ENCODE assay signal across 21 cellular contexts in genomic region chr11:2755071-2755470, GRCh38. TPM values are rescaled to one million over a fixed set of nuclear protein-coding genes. Genes with fewer than 3 reads are reported as not detected.
DNase-seq lines count a peak whose midpoint lies in the region; ATAC-seq, FAIRE-seq and TF ChIP-seq lines count a peak whose summit lies in the region.
"Had no signal": no experiment of that assay in that cellular context is flagged by ENCODE, and none has a peak within 500 bp of the region (broad histone marks: within the 10 kb centered on the region; RNA-seq: fewer than 3 reads in every experiment).

No MANE protein-coding gene starts in this region.

- WGBS in HepG2 (ENCODE audit: low lambda C conversion rate): 20% methylated on average over 8 of the region's 8 CpGs
- 72% methylated on average over 7 of the region's 8 CpGs for WGBS in right lobe of liver (ENCODE audit: insufficient coverage, low coverage, low lambda C conversion rate, missing lambda C conversion rate)

- ATAC-seq in HepG2 (no peak), right lobe of liver (no peak), lower lobe of right lung (no peak)
- ATAC-seq: A549 had no signal

- no peaks in the 10 kb centered on the region for H4K20me1 ChIP-seq in HepG2 (ENCODE audit: insufficient read depth, low read length)

- no peak for TF ChIP-seq RAD21 in HepG2 (CRISPR knock-in tag; IDR thresholded peaks at IDR 0.05)

- FAIRE-seq in HepG2 (lab: Jason Lieb, UNC): no peak
- FAIRE-seq: A549, G401.6, GM12891, GM19239 had no signal

- H3K27ac ChIP-seq in HepG2 (ENCODE audit: extremely low read length, insufficient read depth, low read length) (no peak overlapping the region), right lobe of liver (no peak overlapping the region), lower lobe of right lung (no peak overlapping the region)
- H3K27ac ChIP-seq: 22Rv1, A549 had no signal

- no TSS peak for BruUV-seq in HepG2 (replicated peaks; lab: Mats Ljungman, UMichigan)

- H3K36me3 Mint-ChIP-seq in activated naive CD4-positive, alpha-beta T cell treated with anti-CD3 and anti-CD28 coated beads, Interleukin-2, amount 10 ng/mL, durations not matched to agents 7 days and 5 days: no peaks in the 10 kb centered on the region

- H3K4me3 ChIP-seq in HepG2 (replicated peaks in 1 of 3; ENCODE audit: insufficient read depth in 1 of 3, low read depth in 2 of 3, low read length in 3 of 3) (no peak overlapping the region), right lobe of liver (no peak overlapping the region), lower lobe of right lung (no peak overlapping the region)
- H3K4me3 ChIP-seq: A549 had no signal

- in situ Hi-C loops in HepG2 (cut with HindIII; ENCODE audit: extremely low pct_ligation_motif_present, low pct_unique_long_range_greater_than_20kb): no loop called here

- TF ChIP-seq CTCF in HepG2 (CRISPR knock-in tag; IDR thresholded peaks at IDR 0.05) (no peak), right lobe of liver (IDR thresholded peaks at IDR 0.05) (no peak), lower lobe of right lung (IDR thresholded peaks at IDR 0.05) (no peak)

- H3K4me2 ChIP-seq in HepG2 (ENCODE audit: low read depth, low read length): no peak overlapping the region
- H3K4me2 ChIP-seq: A549 had no signal

- intact Hi-C loops in HepG2 (cut with micrococcal nuclease; ENCODE audit: unreplicated experiment): no loop called here
- intact Hi-C loops in right lobe of liver (cut with DNase I): no loop called here
- intact Hi-C loops in lower lobe of right lung (cut with DNase I): no loop called here

- no peak overlapping the region for H3K4me3 Mint-ChIP-seq in activated naive CD4-positive, alpha-beta T cell treated with anti-CD3 and anti-CD28 coated beads, Interleukin-2, amount 10 ng/mL, durations not matched to agents 7 days and 5 days
- H3K4me3 Mint-ChIP-seq: B cell; CD14-positive monocyte; CD4-positive, alpha-beta memory T cell; CD4-positive, CD25-positive, alpha-beta regulatory T cell; CD8-positive, alpha-beta memory T cell had no signal

- no peak overlapping the region for H3K9ac ChIP-seq in HepG2 (ENCODE audit: insufficient read depth, low read depth, low read length)

- no peaks in the 10 kb centered on the region for H3K79me2 ChIP-seq in HepG2 (ENCODE audit: insufficient read depth, low read length)

- peaks cover 11% of the 10 kb centered on the region; the same call in 1 of the 2 replicates for H3K9me3 ChIP-seq in HepG2 (ENCODE audit: low read length)
- peaks cover 0 to 4% (median 0%) of the 10 kb centered on the region in 4 donors for H3K9me3 ChIP-seq in right lobe of liver
- H3K9me3 ChIP-seq in lower lobe of right lung: no peaks in the 10 kb centered on the region
- H3K9me3 ChIP-seq: A549 had no signal

- DNase-seq in HepG2 (ENCODE audit: low spot score) (no peak), right lobe of liver (no peak), lower lobe of right lung (peak; percentile 9), DMS153 (lab: John Stamatoyannopoulos, UW) (no peak)
- no peak for DNase-seq in activated naive CD4-positive, alpha-beta T cell treated with anti-CD3 and anti-CD28 coated beads, Interleukin-2, amount 10 ng/mL, durations not matched to agents 7 days and 5 days
- DNase-seq: AML-193; C1 segment of cervical spinal cord; CD4-positive, alpha-beta memory T cell; CD4-positive, CD25-positive, alpha-beta regulatory T cell; CD8-positive, alpha-beta memory T cell; COR-L47; DMS 273 treated with DMSO at 0.1 percent for 48 hours; DMS79 treated with DMSO at 0.1 percent for 48 hours; GF-D8 had no signal

- POLR2A ChIA-PET in HepG2 (lab: Yijun Ruan, JAX): no interaction called here

- no peak overlapping the region for H3K27ac Mint-ChIP-seq in activated naive CD4-positive, alpha-beta T cell treated with anti-CD3 and anti-CD28 coated beads, Interleukin-2, amount 10 ng/mL, durations not matched to agents 7 days and 5 days
- H3K27ac Mint-ChIP-seq: B cell; CD14-positive monocyte; CD4-positive, CD25-positive, alpha-beta regulatory T cell; CD8-positive, alpha-beta memory T cell had no signal

- no peaks in the 10 kb centered on the region for H3K4me1 Mint-ChIP-seq in activated naive CD4-positive, alpha-beta T cell treated with anti-CD3 and anti-CD28 coated beads, Interleukin-2, amount 10 ng/mL, durations not matched to agents 7 days and 5 days
- H3K4me1 Mint-ChIP-seq: B cell; CD8-positive, alpha-beta memory T cell had no signal

- H3K27me3 ChIP-seq in HepG2 (ENCODE audit: control insufficient read depth in 1 of 2, insufficient read depth in 2 of 2, low read length in 2 of 2): peaks cover 11 to 56% of the 10 kb centered on the region in 2 experiments
- no peaks in the 10 kb centered on the region for H3K27me3 ChIP-seq in right lobe of liver
- no peaks in the 10 kb centered on the region for H3K27me3 ChIP-seq in lower lobe of right lung (ENCODE audit: low read depth)

- TF ChIP-seq POLR2A in HepG2 (IDR thresholded peaks at IDR 0.05; ENCODE audit: insufficient read depth in 1 of 2, low read depth in 2 of 2, low read length in 2 of 2) (no peak), right lobe of liver (IDR thresholded peaks at IDR 0.05) (no peak)

- H3K9me3 Mint-ChIP-seq in activated naive CD4-positive, alpha-beta T cell treated with anti-CD3 and anti-CD28 coated beads, Interleukin-2, amount 10 ng/mL, durations not matched to agents 7 days and 5 days: no peaks in the 10 kb centered on the region

- H2AFZ ChIP-seq in HepG2 (ENCODE audit: low read length): no peak overlapping the region

- no peaks in the 10 kb centered on the region for H3K27me3 Mint-ChIP-seq in activated naive CD4-positive, alpha-beta T cell treated with anti-CD3 and anti-CD28 coated beads, Interleukin-2, amount 10 ng/mL, durations not matched to agents 7 days and 5 days
- H3K27me3 Mint-ChIP-seq: B cell; CD4-positive, alpha-beta memory T cell; CD4-positive, CD25-positive, alpha-beta regulatory T cell had no signal

- no peak for TF ChIP-seq EP300 in HepG2 (IDR thresholded peaks at IDR 0.05; ENCODE audit: low read depth in 2 of 2, low read length in 2 of 2)
- TF ChIP-seq EP300 in HepG2 (CRISPR knock-in tag; IDR thresholded peaks at IDR 0.05; ENCODE audit: borderline replicate concordance): no peak

- no peaks in the 10 kb centered on the region for H3K36me3 ChIP-seq in HepG2 (replicated peaks in 1 of 2; ENCODE audit: control insufficient read depth in 1 of 2, insufficient read depth in 2 of 2, low read length in 2 of 2)
- H3K36me3 ChIP-seq in right lobe of liver: no peaks in the 10 kb centered on the region
- no peaks in the 10 kb centered on the region for H3K36me3 ChIP-seq in lower lobe of right lung

- CTCF ChIA-PET in HepG2 (lab: Yijun Ruan, JAX; ENCODE audit: low intra/inter-chr PET ratio, low total read pairs): no interaction called here
- CTCF ChIA-PET in activated naive CD4-positive, alpha-beta T cell treated with anti-CD3 and anti-CD28 coated beads, Interleukin-2, amount 10 ng/mL, durations not matched to agents 7 days and 5 days (lab: Charles Lee): no interaction called here

- H3K4me1 ChIP-seq in HepG2 (ENCODE audit: insufficient read depth, low read length) (peaks cover 9% of the 10 kb centered on the region), right lobe of liver (no peaks in the 10 kb centered on the region), lower lobe of right lung (no peaks in the 10 kb centered on the region)

TF ChIP-seq in HepG2, 621 proteins besides CTCF, POLR2A, EP300 and RAD21 (continues in another document):
- no peak for TF ChIP-seq THAP8 (CRISPR knock-in tag; IDR thresholded peaks at IDR 0.05; ENCODE audit: borderline replicate concordance)
- no peak for TF ChIP-seq HOXA9 (CRISPR knock-in tag; IDR thresholded peaks at IDR 0.05; ENCODE audit: borderline replicate concordance)

RNA-seq across cellular contexts. Expression of gene KCNQ1OT1, which starts 55.3 kb away (rescaled TPM):
- 2.5 and 18.9 TPM in 2 replicates for total RNA-seq in HepG2 (2016; rRNA removed; fragmentation: Illumina TruSeq; extraction: Trizol)
- 0.30 and 0.35 TPM in 2 replicates for total RNA-seq in HepG2 (2016; cell fraction: cytosol; rRNA removed; fragmentation: Illumina TruSeq; extraction: Trizol; ENCODE audit: low read depth)
- 2.0 and 16.5 TPM in 2 replicates for total RNA-seq in HepG2 (2016; cell fraction: insoluble cytoplasmic fraction; rRNA removed; fragmentation: Illumina TruSeq; extraction: Trizol)
- total RNA-seq in HepG2 (2016; cell fraction: membrane; rRNA removed; fragmentation: Illumina TruSeq; extraction: Trizol): 0.90 and 1.1 TPM in 2 replicates
- 66.8 and 83.4 TPM in 2 replicates for total RNA-seq in HepG2 (2016; cell fraction: nucleus; rRNA removed; fragmentation: Illumina TruSeq; extraction: Trizol)
- polyA plus RNA-seq in HepG2 (2011; rRNA removed): 1.3 TPM in 2 replicates
- 0.05 TPM in 2 replicates for polyA plus RNA-seq in HepG2 (2011; cell fraction: cytosol; rRNA removed)
- 11.8 and 14.7 TPM in 2 replicates for polyA plus RNA-seq in HepG2 (2011; cell fraction: nucleus; rRNA removed)
- polyA plus RNA-seq in HepG2 (2012): 1.9 and 2.0 TPM in 2 replicates
- polyA plus RNA-seq in HepG2 (2016; cell fraction: cytosol; fragmentation: Illumina TruSeq; extraction: Trizol; ENCODE audit: low read depth): 0.01 and 0.02 TPM in 2 replicates
- 0.15 and 0.17 TPM in 2 replicates for polyA plus RNA-seq in HepG2 (2016; cell fraction: insoluble cytoplasmic fraction; fragmentation: Illumina TruSeq; extraction: Trizol; ENCODE audit: low read depth)
- polyA plus RNA-seq in HepG2 (2016; cell fraction: membrane; fragmentation: Illumina TruSeq; extraction: Trizol; ENCODE audit: low read depth): 0.03 and 0.06 TPM in 2 replicates
- polyA plus RNA-seq in HepG2 (2016; cell fraction: nucleus; fragmentation: Illumina TruSeq; extraction: Trizol; ENCODE audit: insufficient read depth, low read depth): 8.4 and 10.5 TPM in 2 replicates
- polyA minus RNA-seq in HepG2 (2011; rRNA and poly(A)+ RNA removed; ENCODE audit: low replicate concordance): 0.05 and 36.1 TPM in 2 replicates
- polyA minus RNA-seq in HepG2 (2011; cell fraction: cytosol; rRNA and poly(A)+ RNA removed): 0.79 and 0.97 TPM in 2 replicates
- 112 and 125 TPM in 2 replicates for polyA minus RNA-seq in HepG2 (2011; cell fraction: nucleus; rRNA and poly(A)+ RNA removed)
- 1 to 10 TPM in 2 of 6 experiments, under 1 TPM in 4; 0.37 to 1.7 (median 0.60) TPM for total RNA-seq in right lobe of liver
- total RNA-seq in lower lobe of right lung: 1.6 TPM
